Comparison of ENCODE assay signal across 9 cellular contexts in the genomic region with DNA sequence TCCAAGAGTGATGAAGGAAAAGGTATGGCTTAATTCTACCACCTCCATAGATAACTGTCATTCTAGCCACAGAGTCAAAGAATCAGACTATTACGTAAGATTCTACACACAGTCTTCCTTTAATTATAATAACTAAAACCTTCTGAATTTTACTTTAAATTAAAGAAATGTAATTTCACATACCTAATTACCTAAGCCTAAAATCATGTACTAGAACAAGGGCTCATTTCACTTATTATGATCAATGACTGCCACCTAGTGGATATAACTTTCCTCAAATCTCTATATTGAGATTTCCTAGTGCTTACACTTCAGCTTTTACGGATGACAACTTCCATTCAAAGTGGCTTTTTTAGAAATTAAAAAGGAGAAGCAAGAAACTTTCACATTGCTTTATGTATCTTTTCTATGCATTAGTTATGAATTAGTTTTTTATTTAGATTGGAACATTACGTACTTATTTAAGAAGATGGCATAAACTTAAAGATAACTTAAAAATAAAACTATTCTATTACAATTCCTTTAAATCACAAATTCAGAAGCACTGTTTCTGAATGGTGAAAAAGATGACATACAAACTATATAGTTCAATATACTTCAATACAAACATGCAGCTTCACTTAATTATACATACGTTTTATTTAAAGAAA. TPM values are rescaled to one million over a fixed set of nuclear protein-coding genes. Genes with fewer than 3 reads are reported as not detected.
DNase-seq lines count a peak whose midpoint lies in the region; ATAC-seq and TF ChIP-seq lines count a peak whose summit lies in the region.
"Had no signal": no experiment of that assay in that cellular context is flagged by ENCODE, and none has a peak within 500 bp of the region (broad histone marks: within the 10 kb centered on the region; RNA-seq: fewer than 3 reads in every experiment).

No MANE protein-coding gene starts in this region.

- H3K36me3 ChIP-seq in liver (ENCODE audit: control insufficient read depth in 4 of 4, insufficient read depth in 3 of 4, low read depth in 1 of 4, low read length in 3 of 4) = peaks cover 5 to 12% (median 8%) of the 10 kb centered on the region in 4 donors
- H3K36me3 ChIP-seq in aorta (ENCODE audit: control insufficient read depth in 1 of 2, insufficient read depth in 2 of 2, low read length in 1 of 2) = no peaks in the 10 kb centered on the region
- H3K36me3 ChIP-seq: SJSA1 had no signal

- peaks cover 0 to 10% (median 9%) of the 10 kb centered on the region in 4 donors for H3K4me1 ChIP-seq in liver (ENCODE audit: control insufficient read depth in 4 of 4, insufficient read depth in 4 of 4, low read length in 3 of 4)
- H3K4me1 ChIP-seq in aorta (ENCODE audit: control insufficient read depth in 1 of 2, insufficient read depth in 2 of 2, low read length in 2 of 2) = no peaks in the 10 kb centered on the region
- H3K4me1 ChIP-seq: SJSA1 had no signal

- ATAC-seq in HG02981 (IDR thresholded peaks at IDR 0.05; ENCODE audit: unreplicated experiment) = peak; percentile 61
- ATAC-seq in HG03460 (IDR thresholded peaks at IDR 0.05; ENCODE audit: unreplicated experiment) = no peak
- ATAC-seq in aorta (ENCODE audit: low FRiP score) = no peak
- no peak for ATAC-seq in HG02970 (IDR thresholded peaks at IDR 0.05; ENCODE audit: low FRiP score, unreplicated experiment)

- TF ChIP-seq CTCF in liver (IDR thresholded peaks at IDR 0.05; ENCODE audit: low read depth, low read length, missing input control) = peak; percentile 60

- peak; percentile 74 for DNase-seq in ELR (ENCODE audit: low read depth)
- DNase-seq in NCI-H69 (lab: John Stamatoyannopoulos, UW) = peak; percentile 58
- DNase-seq in cerebellar cortex (ENCODE audit: low spot score) = peak; percentile 72
- no peak for DNase-seq in aorta

- intact Hi-C loops in aorta (cut with DNase I) = loop anchor here in 1 of 2 donors (5.0 to 10.0 kb wide), 2 partner anchors 282 to 470 kb away; no protein-coding TSS in a partner anchor

- 57% methylated on average over 4 of the region's 4 CpGs for WGBS in liver
- 60 to 62% methylated on average over 4 of the region's 4 CpGs for WGBS in aorta, 2 donors

- peak; percentile 85 for TF ChIP-seq RAD21 in liver (IDR thresholded peaks at IDR 0.05)

- no peaks in the 10 kb centered on the region for H3K27me3 ChIP-seq in liver (ENCODE audit: control insufficient read depth in 4 of 4, insufficient read depth in 4 of 4, low read length in 3 of 4)
- H3K27me3 ChIP-seq in aorta (ENCODE audit: control insufficient read depth in 1 of 2, insufficient read depth in 2 of 2, low read length in 1 of 2) = no peaks in the 10 kb centered on the region
- H3K27me3 ChIP-seq: SJSA1 had no signal

- no peak overlapping the region for H3K9ac ChIP-seq in liver (ENCODE audit: low read depth in 1 of 2, low read length in 2 of 2)

- H3K4me3 ChIP-seq in liver (ENCODE audit: low read depth in 1 of 3, low read length in 3 of 3) (no peak overlapping the region), aorta (ENCODE audit: low read length in 2 of 2) (no peak overlapping the region)
- H3K4me3 ChIP-seq: SJSA1 had no signal

- H3K27ac ChIP-seq in liver (ENCODE audit: low read depth in 1 of 2, low read length in 2 of 2) (no peak overlapping the region), aorta (ENCODE audit: low read depth in 1 of 2, low read length in 2 of 2) (no peak overlapping the region)
- H3K27ac ChIP-seq: SJSA1 had no signal

- H3K9me3 ChIP-seq in liver (ENCODE audit: control insufficient read depth in 4 of 4, low read length in 3 of 4) = no peaks in the 10 kb centered on the region
- no peaks in the 10 kb centered on the region for H3K9me3 ChIP-seq in aorta (ENCODE audit: control insufficient read depth, low read length)
- H3K9me3 ChIP-seq: SJSA1 had no signal

TF ChIP-seq in liver, 16 proteins besides CTCF, POLR2A, EP300 and RAD21:
- TF ChIP-seq NR2F2 (IDR thresholded peaks at IDR 0.05) (no peak), HNF4A (conservative IDR thresholded peaks at IDR 0.05) (no peak), YY1 (IDR thresholded peaks at IDR 0.05) (no peak), GABPA (IDR thresholded peaks at IDR 0.05 in 1 of 2, conservative IDR thresholded peaks at IDR 0.05 in 1 of 2) (no peak), JUND (IDR thresholded peaks at IDR 0.05) (no peak), RXRA (IDR thresholded peaks at IDR 0.05) (no peak), TAF1 (conservative IDR thresholded peaks at IDR 0.05) (no peak), FOXA1 (IDR thresholded peaks at IDR 0.05) (no peak), SP1 (IDR thresholded peaks at IDR 0.05) (no peak), HNF4G (IDR thresholded peaks at IDR 0.05) (no peak), EGR1 (IDR thresholded peaks at IDR 0.05; ENCODE audit: low read depth in 2 of 2) (no peak), FOXA2 (IDR thresholded peaks at IDR 0.05) (no peak)
- TF ChIP-seq, protein P1, sequence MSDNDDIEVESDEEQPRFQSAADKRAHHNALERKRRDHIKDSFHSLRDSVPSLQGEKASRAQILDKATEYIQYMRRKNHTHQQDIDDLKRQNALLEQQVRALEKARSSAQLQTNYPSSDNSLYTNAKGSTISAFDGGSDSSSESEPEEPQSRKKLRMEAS (IDR thresholded peaks at IDR 0.05) = no peak
- TF ChIP-seq, protein P2, sequence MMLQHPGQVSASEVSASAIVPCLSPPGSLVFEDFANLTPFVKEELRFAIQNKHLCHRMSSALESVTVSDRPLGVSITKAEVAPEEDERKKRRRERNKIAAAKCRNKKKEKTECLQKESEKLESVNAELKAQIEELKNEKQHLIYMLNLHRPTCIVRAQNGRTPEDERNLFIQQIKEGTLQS (IDR thresholded peaks at IDR 0.05) = no peak
- TF ChIP-seq, protein P3, sequence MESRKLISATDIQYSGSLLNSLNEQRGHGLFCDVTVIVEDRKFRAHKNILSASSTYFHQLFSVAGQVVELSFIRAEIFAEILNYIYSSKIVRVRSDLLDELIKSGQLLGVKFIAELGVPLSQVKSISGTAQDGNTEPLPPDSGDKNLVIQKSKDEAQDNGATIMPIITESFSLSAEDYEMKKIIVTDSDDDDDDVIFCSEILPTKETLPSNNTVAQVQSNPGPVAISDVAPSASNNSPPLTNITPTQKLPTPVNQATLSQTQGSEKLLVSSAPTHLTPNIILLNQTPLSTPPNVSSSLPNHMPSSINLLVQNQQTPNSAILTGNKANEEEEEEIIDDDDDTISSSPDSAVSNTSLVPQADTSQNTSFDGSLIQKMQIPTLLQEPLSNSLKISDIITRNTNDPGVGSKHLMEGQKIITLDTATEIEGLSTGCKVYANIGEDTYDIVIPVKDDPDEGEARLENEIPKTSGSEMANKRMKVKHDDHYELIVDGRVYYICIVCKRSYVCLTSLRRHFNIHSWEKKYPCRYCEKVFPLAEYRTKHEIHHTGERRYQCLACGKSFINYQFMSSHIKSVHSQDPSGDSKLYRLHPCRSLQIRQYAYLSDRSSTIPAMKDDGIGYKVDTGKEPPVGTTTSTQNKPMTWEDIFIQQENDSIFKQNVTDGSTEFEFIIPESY (IDR thresholded peaks at IDR 0.05) = no peak
- TF ChIP-seq, protein P4, sequence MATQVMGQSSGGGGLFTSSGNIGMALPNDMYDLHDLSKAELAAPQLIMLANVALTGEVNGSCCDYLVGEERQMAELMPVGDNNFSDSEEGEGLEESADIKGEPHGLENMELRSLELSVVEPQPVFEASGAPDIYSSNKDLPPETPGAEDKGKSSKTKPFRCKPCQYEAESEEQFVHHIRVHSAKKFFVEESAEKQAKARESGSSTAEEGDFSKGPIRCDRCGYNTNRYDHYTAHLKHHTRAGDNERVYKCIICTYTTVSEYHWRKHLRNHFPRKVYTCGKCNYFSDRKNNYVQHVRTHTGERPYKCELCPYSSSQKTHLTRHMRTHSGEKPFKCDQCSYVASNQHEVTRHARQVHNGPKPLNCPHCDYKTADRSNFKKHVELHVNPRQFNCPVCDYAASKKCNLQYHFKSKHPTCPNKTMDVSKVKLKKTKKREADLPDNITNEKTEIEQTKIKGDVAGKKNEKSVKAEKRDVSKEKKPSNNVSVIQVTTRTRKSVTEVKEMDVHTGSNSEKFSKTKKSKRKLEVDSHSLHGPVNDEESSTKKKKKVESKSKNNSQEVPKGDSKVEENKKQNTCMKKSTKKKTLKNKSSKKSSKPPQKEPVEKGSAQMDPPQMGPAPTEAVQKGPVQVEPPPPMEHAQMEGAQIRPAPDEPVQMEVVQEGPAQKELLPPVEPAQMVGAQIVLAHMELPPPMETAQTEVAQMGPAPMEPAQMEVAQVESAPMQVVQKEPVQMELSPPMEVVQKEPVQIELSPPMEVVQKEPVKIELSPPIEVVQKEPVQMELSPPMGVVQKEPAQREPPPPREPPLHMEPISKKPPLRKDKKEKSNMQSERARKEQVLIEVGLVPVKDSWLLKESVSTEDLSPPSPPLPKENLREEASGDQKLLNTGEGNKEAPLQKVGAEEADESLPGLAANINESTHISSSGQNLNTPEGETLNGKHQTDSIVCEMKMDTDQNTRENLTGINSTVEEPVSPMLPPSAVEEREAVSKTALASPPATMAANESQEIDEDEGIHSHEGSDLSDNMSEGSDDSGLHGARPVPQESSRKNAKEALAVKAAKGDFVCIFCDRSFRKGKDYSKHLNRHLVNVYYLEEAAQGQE (IDR thresholded peaks at IDR 0.05) = no peak

RNA-seq across cellular contexts. Expression of a gene that starts 18.2 kb away (rescaled TPM):
- total RNA-seq in liver (1 to 10 TPM in 1 of 2 donors, under 1 TPM in 1; 0.33 to 5.5 TPM), aorta (100 to 1,000 TPM in 1 of 2 donors, 1 to 10 TPM in 1; 6.3 to 137 TPM)
- polyA plus RNA-seq in liver (1 to 10 TPM in 1 of 2 donors, under 1 TPM in 1; 0.32 to 3.7 TPM), aorta (10 to 100 TPM in 1 of 2 donors, 1 to 10 TPM in 1; 1.5 to 10.4 TPM)

Comparison
In these comparisons a context has a peak if more than half of its experiments do, and no peak if none do; other contexts are left out.
1. DNase-seq: peak in ELR (single experiment), NCI-H69 (single experiment) and cerebellar cortex (single experiment); none in aorta (0 of 2).